2 cellular contexts compared by ENCODE assay signal in genomic region chr10:4265964-4266363, GRCh38.
TF ChIP-seq lines count a peak whose summit lies in the region.

No MANE protein-coding gene starts in this region.

TF ChIP-seq in IMR-90, 13 proteins besides CTCF, POLR2A, EP300 and RAD21:
- TF ChIP-seq MAFK (IDR thresholded peaks at IDR 0.05; ENCODE audit: low read depth, low read length): no peak
- no peak for TF ChIP-seq CHD1 (IDR thresholded peaks at IDR 0.05; ENCODE audit: low read depth, low read length)
- no peak for TF ChIP-seq FOS (IDR thresholded peaks at IDR 0.05; ENCODE audit: low read depth, low read length)
- TF ChIP-seq, protein P1, sequence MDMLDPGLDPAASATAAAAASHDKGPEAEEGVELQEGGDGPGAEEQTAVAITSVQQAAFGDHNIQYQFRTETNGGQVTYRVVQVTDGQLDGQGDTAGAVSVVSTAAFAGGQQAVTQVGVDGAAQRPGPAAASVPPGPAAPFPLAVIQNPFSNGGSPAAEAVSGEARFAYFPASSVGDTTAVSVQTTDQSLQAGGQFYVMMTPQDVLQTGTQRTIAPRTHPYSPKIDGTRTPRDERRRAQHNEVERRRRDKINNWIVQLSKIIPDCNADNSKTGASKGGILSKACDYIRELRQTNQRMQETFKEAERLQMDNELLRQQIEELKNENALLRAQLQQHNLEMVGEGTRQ (IDR thresholded peaks at IDR 0.05; ENCODE audit: low read depth, low read length): no peak
- TF ChIP-seq BHLHE40 (IDR thresholded peaks at IDR 0.05; ENCODE audit: low read depth, low read length): no peak
- no peak for TF ChIP-seq MXI1 (IDR thresholded peaks at IDR 0.05; ENCODE audit: borderline replicate concordance, low read depth, low read length)
- TF ChIP-seq RCOR1 (IDR thresholded peaks at IDR 0.05; ENCODE audit: insufficient replicate concordance, low read length): no peak
TF ChIP-seq in IMR-90: peak in this region for 0.

TF ChIP-seq in GM23338, 12 proteins besides CTCF, POLR2A, EP300 and RAD21:
- TF ChIP-seq ZNF331 (CRISPR knock-in tag; IDR thresholded peaks at IDR 0.05; ENCODE audit: low read depth) (no peak), NANOG (IDR thresholded peaks at IDR 0.05; ENCODE audit: borderline replicate concordance) (no peak), EZH2phosphoT487 (IDR thresholded peaks at IDR 0.05; ENCODE audit: unreplicated experiment) (no peak), CREB1 (CRISPR knock-in tag; IDR thresholded peaks at IDR 0.05; ENCODE audit: low read depth) (no peak), REST (IDR thresholded peaks at IDR 0.05; ENCODE audit: unreplicated experiment) (no peak), JUNB (IDR thresholded peaks at IDR 0.05; ENCODE audit: unreplicated experiment) (no peak), ZNF114 (CRISPR knock-in tag; IDR thresholded peaks at IDR 0.05) (no peak), STAT1 (IDR thresholded peaks at IDR 0.05; ENCODE audit: unreplicated experiment) (no peak), ETS1 (IDR thresholded peaks at IDR 0.05) (no peak), EZH2 (IDR thresholded peaks at IDR 0.05; ENCODE audit: low read depth, unreplicated experiment) (no peak)
- TF ChIP-seq, protein P2, sequence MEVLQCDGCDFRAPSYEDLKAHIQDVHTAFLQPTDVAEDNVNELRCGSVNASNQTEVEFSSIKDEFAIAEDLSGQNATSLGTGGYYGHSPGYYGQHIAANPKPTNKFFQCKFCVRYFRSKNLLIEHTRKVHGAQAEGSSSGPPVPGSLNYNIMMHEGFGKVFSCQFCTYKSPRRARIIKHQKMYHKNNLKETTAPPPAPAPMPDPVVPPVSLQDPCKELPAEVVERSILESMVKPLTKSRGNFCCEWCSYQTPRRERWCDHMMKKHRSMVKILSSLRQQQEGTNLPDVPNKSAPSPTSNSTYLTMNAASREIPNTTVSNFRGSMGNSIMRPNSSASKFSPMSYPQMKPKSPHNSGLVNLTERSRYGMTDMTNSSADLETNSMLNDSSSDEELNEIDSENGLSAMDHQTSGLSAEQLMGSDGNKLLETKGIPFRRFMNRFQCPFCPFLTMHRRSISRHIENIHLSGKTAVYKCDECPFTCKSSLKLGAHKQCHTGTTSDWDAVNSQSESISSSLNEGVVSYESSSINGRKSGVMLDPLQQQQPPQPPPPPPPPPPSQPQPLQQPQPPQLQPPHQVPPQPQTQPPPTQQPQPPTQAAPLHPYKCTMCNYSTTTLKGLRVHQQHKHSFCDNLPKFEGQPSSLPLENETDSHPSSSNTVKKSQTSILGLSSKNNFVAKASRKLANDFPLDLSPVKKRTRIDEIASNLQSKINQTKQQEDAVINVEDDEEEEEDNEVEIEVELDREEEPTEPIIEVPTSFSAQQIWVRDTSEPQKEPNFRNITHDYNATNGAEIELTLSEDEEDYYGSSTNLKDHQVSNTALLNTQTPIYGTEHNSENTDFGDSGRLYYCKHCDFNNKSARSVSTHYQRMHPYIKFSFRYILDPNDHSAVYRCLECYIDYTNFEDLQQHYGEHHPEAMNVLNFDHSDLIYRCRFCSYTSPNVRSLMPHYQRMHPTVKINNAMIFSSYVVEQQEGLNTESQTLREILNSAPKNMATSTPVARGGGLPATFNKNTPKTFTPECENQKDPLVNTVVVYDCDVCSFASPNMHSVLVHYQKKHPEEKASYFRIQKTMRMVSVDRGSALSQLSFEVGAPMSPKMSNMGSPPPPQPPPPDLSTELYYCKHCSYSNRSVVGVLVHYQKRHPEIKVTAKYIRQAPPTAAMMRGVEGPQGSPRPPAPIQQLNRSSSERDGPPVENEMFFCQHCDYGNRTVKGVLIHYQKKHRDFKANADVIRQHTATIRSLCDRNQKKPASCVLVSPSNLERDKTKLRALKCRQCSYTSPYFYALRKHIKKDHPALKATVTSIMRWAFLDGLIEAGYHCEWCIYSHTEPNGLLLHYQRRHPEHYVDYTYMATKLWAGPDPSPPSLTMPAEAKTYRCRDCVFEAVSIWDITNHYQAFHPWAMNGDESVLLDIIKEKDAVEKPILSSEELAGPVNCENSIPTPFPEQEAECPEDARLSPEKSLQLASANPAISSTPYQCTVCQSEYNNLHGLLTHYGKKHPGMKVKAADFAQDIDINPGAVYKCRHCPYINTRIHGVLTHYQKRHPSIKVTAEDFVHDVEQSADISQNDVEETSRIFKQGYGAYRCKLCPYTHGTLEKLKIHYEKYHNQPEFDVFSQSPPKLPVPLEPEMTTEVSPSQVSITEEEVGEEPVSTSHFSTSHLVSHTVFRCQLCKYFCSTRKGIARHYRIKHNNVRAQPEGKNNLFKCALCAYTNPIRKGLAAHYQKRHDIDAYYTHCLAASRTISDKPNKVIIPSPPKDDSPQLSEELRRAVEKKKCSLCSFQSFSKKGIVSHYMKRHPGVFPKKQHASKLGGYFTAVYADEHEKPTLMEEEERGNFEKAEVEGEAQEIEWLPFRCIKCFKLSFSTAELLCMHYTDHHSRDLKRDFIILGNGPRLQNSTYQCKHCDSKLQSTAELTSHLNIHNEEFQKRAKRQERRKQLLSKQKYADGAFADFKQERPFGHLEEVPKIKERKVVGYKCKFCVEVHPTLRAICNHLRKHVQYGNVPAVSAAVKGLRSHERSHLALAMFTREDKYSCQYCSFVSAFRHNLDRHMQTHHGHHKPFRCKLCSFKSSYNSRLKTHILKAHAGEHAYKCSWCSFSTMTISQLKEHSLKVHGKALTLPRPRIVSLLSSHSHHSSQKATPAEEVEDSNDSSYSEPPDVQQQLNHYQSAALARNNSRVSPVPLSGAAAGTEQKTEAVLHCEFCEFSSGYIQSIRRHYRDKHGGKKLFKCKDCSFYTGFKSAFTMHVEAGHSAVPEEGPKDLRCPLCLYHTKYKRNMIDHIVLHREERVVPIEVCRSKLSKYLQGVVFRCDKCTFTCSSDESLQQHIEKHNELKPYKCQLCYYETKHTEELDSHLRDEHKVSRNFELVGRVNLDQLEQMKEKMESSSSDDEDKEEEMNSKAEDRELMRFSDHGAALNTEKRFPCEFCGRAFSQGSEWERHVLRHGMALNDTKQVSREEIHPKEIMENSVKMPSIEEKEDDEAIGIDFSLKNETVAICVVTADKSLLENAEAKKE (CRISPR knock-in tag; IDR thresholded peaks at IDR 0.05): no peak
TF ChIP-seq in GM23338: peak in this region for 0.
